ENCODE assay signal across 8 cellular contexts in genomic region chr3:149969945-149970715, GRCh38. TPM values are rescaled to one million over a fixed set of nuclear protein-coding genes. Genes with fewer than 3 reads are reported as not detected.
A peak's percentile ranks its signal among the peaks of the same experiment; 100 is the strongest.
DNase-seq lines count a peak whose midpoint lies in the region; TF ChIP-seq lines count a peak whose summit lies in the region.

No MANE protein-coding gene starts in this region.

- peaks cover 22% of the 10 kb centered on the region for H3K4me1 ChIP-seq in vagina

- TF ChIP-seq CTCF in HFF-Myc (IDR thresholded peaks at IDR 0.05; ENCODE audit: low read depth, low read length, missing control alignments) (no peak), astrocyte of the spinal cord (IDR thresholded peaks at IDR 0.05; ENCODE audit: low read depth, low read length) (no peak), vagina (IDR thresholded peaks at IDR 0.05) (no peak)

- no peaks in the 10 kb centered on the region for H3K9me3 ChIP-seq in vagina

- no peak for TF ChIP-seq POLR2A in vagina (IDR thresholded peaks at IDR 0.05)

- in situ Hi-C loops in astrocyte of the spinal cord (cut with HindIII; ENCODE audit: low sequenced_read_pairs), result no loop called here

- peak overlapping the region; percentile 94 for H3K27ac ChIP-seq in vagina

- DNase-seq in GM03348 (ENCODE audit: low spot score) (peak; percentile 78), HFF-Myc (ENCODE audit: extremely low read depth, low read depth) (no peak), NCI-H1092 (lab: John Stamatoyannopoulos, UW) (peak; percentile 86), T-helper 22 cell (ENCODE audit: low read depth) (peak; percentile 49), astrocyte of the spinal cord (ENCODE audit: low read depth, low spot score) (peak; percentile 87), hippocampal formation (lab: John Stamatoyannopoulos, UW) (peak; percentile 52), retina (peak; percentile 93), vagina (ENCODE audit: extremely low spot score in 2 of 2) (peak in 1 of 2 donors; percentile 91)

- H3K36me3 ChIP-seq in vagina, result no peaks in the 10 kb centered on the region

- intact Hi-C loops in vagina (cut with DNase I), result loop anchor here (10.0 kb wide), 1 partner anchor 435 kb away; the partner anchor contains the start of gene TSC22D2

- no peaks in the 10 kb centered on the region for H3K27me3 ChIP-seq in vagina

- H3K4me3 ChIP-seq in HFF-Myc (replicated peaks; ENCODE audit: low read depth, low read length) (peak overlapping the region; percentile 56), astrocyte of the spinal cord (ENCODE audit: low read depth, low read length) (peak overlapping the region; percentile 69), vagina (peak overlapping the region; percentile 91 to 95)

RNA-seq across cellular contexts. Expression of gene PFN2, which starts 0.6 kb away (rescaled TPM):
- 49.4 TPM for total RNA-seq in vagina
